3 cellular contexts compared by ENCODE assay signal in the genomic region with DNA sequence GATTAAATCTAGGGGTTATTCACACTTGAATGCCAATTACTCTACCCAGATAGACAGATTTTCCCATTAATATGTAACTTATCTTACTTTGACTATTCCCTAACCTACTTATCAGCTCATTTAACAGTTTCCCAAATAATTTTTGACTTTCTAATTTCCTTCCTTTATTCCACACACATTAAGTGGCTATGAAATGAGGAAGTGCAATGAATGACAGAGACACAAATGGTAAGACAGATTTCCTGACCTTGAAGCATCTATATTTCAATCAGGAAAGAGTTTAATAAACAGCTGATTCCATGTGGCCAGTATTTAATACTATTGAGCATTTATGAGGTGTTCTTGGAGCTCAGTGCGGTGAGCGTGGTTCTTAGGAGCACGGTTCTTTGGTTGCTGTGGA.
A peak's percentile ranks its signal among the peaks of the same experiment; 100 is the strongest.
TF ChIP-seq lines count a peak whose summit lies in the region.

No MANE protein-coding gene starts in this region.

TF ChIP-seq in A549, 52 proteins besides CTCF, POLR2A, EP300 and RAD21 (continued from another document):
- TF ChIP-seq FOXS1 (CRISPR knock-in tag; IDR thresholded peaks at IDR 0.05), result no peak
- TF ChIP-seq CHD4 (IDR thresholded peaks at IDR 0.05; ENCODE audit: borderline replicate concordance), result no peak
- no peak for TF ChIP-seq SREBF2 (IDR thresholded peaks at IDR 0.05)
- no peak for TF ChIP-seq EHF (CRISPR knock-in tag; IDR thresholded peaks at IDR 0.05)
- TF ChIP-seq, protein P1, sequence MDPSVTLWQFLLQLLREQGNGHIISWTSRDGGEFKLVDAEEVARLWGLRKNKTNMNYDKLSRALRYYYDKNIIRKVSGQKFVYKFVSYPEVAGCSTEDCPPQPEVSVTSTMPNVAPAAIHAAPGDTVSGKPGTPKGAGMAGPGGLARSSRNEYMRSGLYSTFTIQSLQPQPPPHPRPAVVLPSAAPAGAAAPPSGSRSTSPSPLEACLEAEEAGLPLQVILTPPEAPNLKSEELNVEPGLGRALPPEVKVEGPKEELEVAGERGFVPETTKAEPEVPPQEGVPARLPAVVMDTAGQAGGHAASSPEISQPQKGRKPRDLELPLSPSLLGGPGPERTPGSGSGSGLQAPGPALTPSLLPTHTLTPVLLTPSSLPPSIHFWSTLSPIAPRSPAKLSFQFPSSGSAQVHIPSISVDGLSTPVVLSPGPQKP (IDR thresholded peaks at IDR 0.05; ENCODE audit: low read depth, low read length), result no peak
- TF ChIP-seq ESRRA (IDR thresholded peaks at IDR 0.05; ENCODE audit: borderline replicate concordance, low read length), result no peak
- TF ChIP-seq PHF8 (IDR thresholded peaks at IDR 0.05; ENCODE audit: borderline replicate concordance, low read depth), result no peak
- TF ChIP-seq SMC3 (IDR thresholded peaks at IDR 0.05), result no peak
- TF ChIP-seq, protein P2, sequence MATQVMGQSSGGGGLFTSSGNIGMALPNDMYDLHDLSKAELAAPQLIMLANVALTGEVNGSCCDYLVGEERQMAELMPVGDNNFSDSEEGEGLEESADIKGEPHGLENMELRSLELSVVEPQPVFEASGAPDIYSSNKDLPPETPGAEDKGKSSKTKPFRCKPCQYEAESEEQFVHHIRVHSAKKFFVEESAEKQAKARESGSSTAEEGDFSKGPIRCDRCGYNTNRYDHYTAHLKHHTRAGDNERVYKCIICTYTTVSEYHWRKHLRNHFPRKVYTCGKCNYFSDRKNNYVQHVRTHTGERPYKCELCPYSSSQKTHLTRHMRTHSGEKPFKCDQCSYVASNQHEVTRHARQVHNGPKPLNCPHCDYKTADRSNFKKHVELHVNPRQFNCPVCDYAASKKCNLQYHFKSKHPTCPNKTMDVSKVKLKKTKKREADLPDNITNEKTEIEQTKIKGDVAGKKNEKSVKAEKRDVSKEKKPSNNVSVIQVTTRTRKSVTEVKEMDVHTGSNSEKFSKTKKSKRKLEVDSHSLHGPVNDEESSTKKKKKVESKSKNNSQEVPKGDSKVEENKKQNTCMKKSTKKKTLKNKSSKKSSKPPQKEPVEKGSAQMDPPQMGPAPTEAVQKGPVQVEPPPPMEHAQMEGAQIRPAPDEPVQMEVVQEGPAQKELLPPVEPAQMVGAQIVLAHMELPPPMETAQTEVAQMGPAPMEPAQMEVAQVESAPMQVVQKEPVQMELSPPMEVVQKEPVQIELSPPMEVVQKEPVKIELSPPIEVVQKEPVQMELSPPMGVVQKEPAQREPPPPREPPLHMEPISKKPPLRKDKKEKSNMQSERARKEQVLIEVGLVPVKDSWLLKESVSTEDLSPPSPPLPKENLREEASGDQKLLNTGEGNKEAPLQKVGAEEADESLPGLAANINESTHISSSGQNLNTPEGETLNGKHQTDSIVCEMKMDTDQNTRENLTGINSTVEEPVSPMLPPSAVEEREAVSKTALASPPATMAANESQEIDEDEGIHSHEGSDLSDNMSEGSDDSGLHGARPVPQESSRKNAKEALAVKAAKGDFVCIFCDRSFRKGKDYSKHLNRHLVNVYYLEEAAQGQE (IDR thresholded peaks at IDR 0.05), result no peak
- no peak for TF ChIP-seq JUN (IDR thresholded peaks at IDR 0.05)

TF ChIP-seq in GM23338, 12 proteins besides CTCF, POLR2A, EP300 and RAD21 (continues in another document):
- TF ChIP-seq, protein P3, sequence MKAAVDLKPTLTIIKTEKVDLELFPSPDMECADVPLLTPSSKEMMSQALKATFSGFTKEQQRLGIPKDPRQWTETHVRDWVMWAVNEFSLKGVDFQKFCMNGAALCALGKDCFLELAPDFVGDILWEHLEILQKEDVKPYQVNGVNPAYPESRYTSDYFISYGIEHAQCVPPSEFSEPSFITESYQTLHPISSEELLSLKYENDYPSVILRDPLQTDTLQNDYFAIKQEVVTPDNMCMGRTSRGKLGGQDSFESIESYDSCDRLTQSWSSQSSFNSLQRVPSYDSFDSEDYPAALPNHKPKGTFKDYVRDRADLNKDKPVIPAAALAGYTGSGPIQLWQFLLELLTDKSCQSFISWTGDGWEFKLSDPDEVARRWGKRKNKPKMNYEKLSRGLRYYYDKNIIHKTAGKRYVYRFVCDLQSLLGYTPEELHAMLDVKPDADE (IDR thresholded peaks at IDR 0.05), result no peak
- TF ChIP-seq POLR2AphosphoS5 (IDR thresholded peaks at IDR 0.05; ENCODE audit: low read depth) (no peak), CREB1 (CRISPR knock-in tag; IDR thresholded peaks at IDR 0.05; ENCODE audit: low read depth) (no peak), NANOG (IDR thresholded peaks at IDR 0.05; ENCODE audit: borderline replicate concordance) (no peak), ZNF114 (CRISPR knock-in tag; IDR thresholded peaks at IDR 0.05) (no peak), EZH2 (IDR thresholded peaks at IDR 0.05; ENCODE audit: low read depth, unreplicated experiment) (no peak), ZNF331 (CRISPR knock-in tag; IDR thresholded peaks at IDR 0.05; ENCODE audit: low read depth) (no peak), STAT1 (IDR thresholded peaks at IDR 0.05; ENCODE audit: unreplicated experiment) (no peak)
- TF ChIP-seq, protein P2 (IDR thresholded peaks at IDR 0.05; ENCODE audit: unreplicated experiment), result no peak

TF ChIP-seq in K562, 482 proteins besides CTCF, POLR2A, EP300 and RAD21 (continues in another document):
- TF ChIP-seq, protein P4, sequence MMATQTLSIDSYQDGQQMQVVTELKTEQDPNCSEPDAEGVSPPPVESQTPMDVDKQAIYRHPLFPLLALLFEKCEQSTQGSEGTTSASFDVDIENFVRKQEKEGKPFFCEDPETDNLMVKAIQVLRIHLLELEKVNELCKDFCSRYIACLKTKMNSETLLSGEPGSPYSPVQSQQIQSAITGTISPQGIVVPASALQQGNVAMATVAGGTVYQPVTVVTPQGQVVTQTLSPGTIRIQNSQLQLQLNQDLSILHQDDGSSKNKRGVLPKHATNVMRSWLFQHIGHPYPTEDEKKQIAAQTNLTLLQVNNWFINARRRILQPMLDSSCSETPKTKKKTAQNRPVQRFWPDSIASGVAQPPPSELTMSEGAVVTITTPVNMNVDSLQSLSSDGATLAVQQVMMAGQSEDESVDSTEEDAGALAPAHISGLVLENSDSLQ (IDR thresholded peaks at IDR 0.05), result peak; percentile 17; the same call in 1 of the 2 replicates
- no peak for TF ChIP-seq BDP1 (IDR thresholded peaks at IDR 0.05; ENCODE audit: insufficient read depth, insufficient read length)
- TF ChIP-seq, protein P5, sequence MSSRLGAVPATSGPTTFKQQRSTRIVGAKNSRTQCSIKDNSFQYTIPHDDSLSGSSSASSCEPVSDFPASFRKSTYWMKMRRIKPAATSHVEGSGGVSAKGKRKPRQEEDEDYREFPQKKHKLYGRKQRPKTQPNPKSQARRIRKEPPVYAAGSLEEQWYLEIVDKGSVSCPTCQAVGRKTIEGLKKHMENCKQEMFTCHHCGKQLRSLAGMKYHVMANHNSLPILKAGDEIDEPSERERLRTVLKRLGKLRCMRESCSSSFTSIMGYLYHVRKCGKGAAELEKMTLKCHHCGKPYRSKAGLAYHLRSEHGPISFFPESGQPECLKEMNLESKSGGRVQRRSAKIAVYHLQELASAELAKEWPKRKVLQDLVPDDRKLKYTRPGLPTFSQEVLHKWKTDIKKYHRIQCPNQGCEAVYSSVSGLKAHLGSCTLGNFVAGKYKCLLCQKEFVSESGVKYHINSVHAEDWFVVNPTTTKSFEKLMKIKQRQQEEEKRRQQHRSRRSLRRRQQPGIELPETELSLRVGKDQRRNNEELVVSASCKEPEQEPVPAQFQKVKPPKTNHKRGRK (tag; IDR thresholded peaks at IDR 0.05), result 0 out of 2 replicates have a peak, but pooled peaks have one; percentile 26
- TF ChIP-seq STAG1 (CRISPR knock-in tag; IDR thresholded peaks at IDR 0.05; ENCODE audit: borderline replicate concordance), result no peak
- no peak for TF ChIP-seq SMAD1 (IDR thresholded peaks at IDR 0.05; ENCODE audit: low read depth, low read length, partially characterized antibody)
- TF ChIP-seq, protein P6, sequence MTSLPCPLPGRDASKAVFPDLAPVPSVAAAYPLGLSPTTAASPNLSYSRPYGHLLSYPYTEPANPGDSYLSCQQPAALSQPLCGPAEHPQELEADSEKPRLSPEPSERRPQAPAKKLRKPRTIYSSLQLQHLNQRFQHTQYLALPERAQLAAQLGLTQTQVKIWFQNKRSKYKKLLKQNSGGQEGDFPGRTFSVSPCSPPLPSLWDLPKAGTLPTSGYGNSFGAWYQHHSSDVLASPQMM (CRISPR knock-in tag; IDR thresholded peaks at IDR 0.05), result no peak
- TF ChIP-seq, protein P7, sequence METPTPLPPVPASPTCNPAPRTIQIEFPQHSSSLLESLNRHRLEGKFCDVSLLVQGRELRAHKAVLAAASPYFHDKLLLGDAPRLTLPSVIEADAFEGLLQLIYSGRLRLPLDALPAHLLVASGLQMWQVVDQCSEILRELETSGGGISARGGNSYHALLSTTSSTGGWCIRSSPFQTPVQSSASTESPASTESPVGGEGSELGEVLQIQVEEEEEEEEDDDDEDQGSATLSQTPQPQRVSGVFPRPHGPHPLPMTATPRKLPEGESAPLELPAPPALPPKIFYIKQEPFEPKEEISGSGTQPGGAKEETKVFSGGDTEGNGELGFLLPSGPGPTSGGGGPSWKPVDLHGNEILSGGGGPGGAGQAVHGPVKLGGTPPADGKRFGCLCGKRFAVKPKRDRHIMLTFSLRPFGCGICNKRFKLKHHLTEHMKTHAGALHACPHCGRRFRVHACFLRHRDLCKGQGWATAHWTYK (CRISPR knock-in tag; IDR thresholded peaks at IDR 0.05), result no peak
- TF ChIP-seq HMG20A (CRISPR knock-in tag; conservative IDR thresholded peaks at IDR 0.05), result no peak
- peak; percentile 93 for TF ChIP-seq SPI1 (IDR thresholded peaks at IDR 0.05; ENCODE audit: borderline replicate concordance, low read depth, low read length)
- TF ChIP-seq, protein P8, sequence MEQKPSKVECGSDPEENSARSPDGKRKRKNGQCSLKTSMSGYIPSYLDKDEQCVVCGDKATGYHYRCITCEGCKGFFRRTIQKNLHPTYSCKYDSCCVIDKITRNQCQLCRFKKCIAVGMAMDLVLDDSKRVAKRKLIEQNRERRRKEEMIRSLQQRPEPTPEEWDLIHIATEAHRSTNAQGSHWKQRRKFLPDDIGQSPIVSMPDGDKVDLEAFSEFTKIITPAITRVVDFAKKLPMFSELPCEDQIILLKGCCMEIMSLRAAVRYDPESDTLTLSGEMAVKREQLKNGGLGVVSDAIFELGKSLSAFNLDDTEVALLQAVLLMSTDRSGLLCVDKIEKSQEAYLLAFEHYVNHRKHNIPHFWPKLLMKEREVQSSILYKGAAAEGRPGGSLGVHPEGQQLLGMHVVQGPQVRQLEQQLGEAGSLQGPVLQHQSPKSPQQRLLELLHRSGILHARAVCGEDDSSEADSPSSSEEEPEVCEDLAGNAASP (IDR thresholded peaks at IDR 0.05), result no peak
- TF ChIP-seq CSDE1 (IDR thresholded peaks at IDR 0.05), result no peak
- TF ChIP-seq, protein P9, sequence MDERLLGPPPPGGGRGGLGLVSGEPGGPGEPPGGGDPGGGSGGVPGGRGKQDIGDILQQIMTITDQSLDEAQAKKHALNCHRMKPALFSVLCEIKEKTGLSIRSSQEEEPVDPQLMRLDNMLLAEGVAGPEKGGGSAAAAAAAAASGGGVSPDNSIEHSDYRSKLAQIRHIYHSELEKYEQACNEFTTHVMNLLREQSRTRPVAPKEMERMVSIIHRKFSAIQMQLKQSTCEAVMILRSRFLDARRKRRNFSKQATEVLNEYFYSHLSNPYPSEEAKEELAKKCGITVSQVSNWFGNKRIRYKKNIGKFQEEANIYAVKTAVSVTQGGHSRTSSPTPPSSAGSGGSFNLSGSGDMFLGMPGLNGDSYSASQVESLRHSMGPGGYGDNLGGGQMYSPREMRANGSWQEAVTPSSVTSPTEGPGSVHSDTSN (CRISPR knock-in tag; IDR thresholded peaks at IDR 0.05; ENCODE audit: low read depth), result no peak
- TF ChIP-seq, protein P9 (tag; conservative IDR thresholded peaks at IDR 0.05; ENCODE audit: low read depth), result 0 out of 2 replicates have a peak, but pooled peaks have one; percentile 26
- no peak for TF ChIP-seq EWSR1 (IDR thresholded peaks at IDR 0.05; ENCODE audit: borderline replicate concordance, low read depth, partially characterized antibody)
- TF ChIP-seq ELF1 (tag; IDR thresholded peaks at IDR 0.05), result 0 out of 2 replicates have a peak, but pooled peaks have one; percentile 10
- no peak for TF ChIP-seq MEIS2 (IDR thresholded peaks at IDR 0.05; ENCODE audit: partially characterized antibody)
- TF ChIP-seq, protein P10, sequence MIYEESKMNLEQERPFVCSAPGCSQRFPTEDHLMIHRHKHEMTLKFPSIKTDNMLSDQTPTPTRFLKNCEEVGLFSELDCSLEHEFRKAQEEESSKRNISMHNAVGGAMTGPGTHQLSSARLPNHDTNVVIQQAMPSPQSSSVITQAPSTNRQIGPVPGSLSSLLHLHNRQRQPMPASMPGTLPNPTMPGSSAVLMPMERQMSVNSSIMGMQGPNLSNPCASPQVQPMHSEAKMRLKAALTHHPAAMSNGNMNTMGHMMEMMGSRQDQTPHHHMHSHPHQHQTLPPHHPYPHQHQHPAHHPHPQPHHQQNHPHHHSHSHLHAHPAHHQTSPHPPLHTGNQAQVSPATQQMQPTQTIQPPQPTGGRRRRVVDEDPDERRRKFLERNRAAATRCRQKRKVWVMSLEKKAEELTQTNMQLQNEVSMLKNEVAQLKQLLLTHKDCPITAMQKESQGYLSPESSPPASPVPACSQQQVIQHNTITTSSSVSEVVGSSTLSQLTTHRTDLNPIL (CRISPR knock-in tag; IDR thresholded peaks at IDR 0.05), result no peak
- TF ChIP-seq ZNF24 (IDR thresholded peaks at IDR 0.05), result no peak
- TF ChIP-seq ERF (CRISPR knock-in tag; IDR thresholded peaks at IDR 0.05), result no peak
- no peak for TF ChIP-seq NR2C2 (CRISPR knock-in tag; IDR thresholded peaks at IDR 0.05)
- TF ChIP-seq NR2C2 (tag; IDR thresholded peaks at IDR 0.05), result 0 out of 2 replicates have a peak, but pooled peaks have one; percentile 4
- no peak for TF ChIP-seq HNRNPH1 (optimal IDR thresholded peaks at IDR 0.05; ENCODE audit: low read depth, low read length)
- TF ChIP-seq ZBTB17 (CRISPR knock-in tag; IDR thresholded peaks at IDR 0.05), result no peak
- no peak for TF ChIP-seq ZSCAN29 (IDR thresholded peaks at IDR 0.05)
- TF ChIP-seq BACH1 (tag; IDR thresholded peaks at IDR 0.05), result no peak
